Comparison of ENCODE assay signal across 2 cellular contexts in the genomic region with DNA sequence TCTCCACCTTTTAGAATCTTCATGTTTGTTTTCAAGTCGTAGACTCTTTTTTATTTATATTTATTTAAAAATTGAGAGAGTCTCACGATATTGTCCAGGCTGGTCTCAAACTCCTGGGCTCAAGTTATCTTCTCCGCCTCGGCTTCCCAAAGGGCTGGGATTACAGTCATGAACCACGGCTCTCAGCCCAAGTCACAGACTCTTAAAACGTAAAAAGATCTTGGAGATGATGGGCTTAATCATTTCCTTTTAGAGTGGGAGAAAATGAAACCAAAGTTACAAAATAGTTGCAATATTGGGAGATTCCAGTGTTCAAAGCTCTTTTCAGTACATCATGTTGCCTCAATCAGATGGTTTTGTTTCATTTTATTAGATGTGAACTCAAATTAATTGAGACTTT.
TF ChIP-seq lines count a peak whose summit lies in the region.

No MANE protein-coding gene starts in this region.

TF ChIP-seq in K562, 482 proteins besides CTCF, POLR2A, EP300 and RAD21 (continued from another document and continues in another):
- TF ChIP-seq GTF3C2 (IDR thresholded peaks at IDR 0.05; ENCODE audit: borderline replicate concordance, extremely low read depth, insufficient read length) = no peak
- TF ChIP-seq ZNF316 (IDR thresholded peaks at IDR 0.05) = no peak
- no peak for TF ChIP-seq FOXK1 (CRISPR knock-in tag; IDR thresholded peaks at IDR 0.05; ENCODE audit: borderline replicate concordance)
- no peak for TF ChIP-seq EZH2 (IDR thresholded peaks at IDR 0.05; ENCODE audit: borderline replicate concordance, low read depth, low read length)
- no peak for TF ChIP-seq TSC22D4 (tag; IDR thresholded peaks at IDR 0.05)
- no peak for TF ChIP-seq PHF21A (IDR thresholded peaks at IDR 0.05; ENCODE audit: borderline replicate concordance, low read depth)
- TF ChIP-seq ZNF583 (CRISPR knock-in tag; IDR thresholded peaks at IDR 0.05) = no peak
- TF ChIP-seq RREB1 (CRISPR knock-in tag; IDR thresholded peaks at IDR 0.05) = no peak
- TF ChIP-seq TOE1 (IDR thresholded peaks at IDR 0.05; ENCODE audit: borderline replicate concordance) = no peak
- TF ChIP-seq TOE1 (CRISPR knock-in tag; IDR thresholded peaks at IDR 0.05; ENCODE audit: borderline replicate concordance, low read depth) = no peak
- no peak for TF ChIP-seq XRCC3 (IDR thresholded peaks at IDR 0.05)
- no peak for TF ChIP-seq MXD1 (CRISPR knock-in tag; IDR thresholded peaks at IDR 0.05; ENCODE audit: borderline replicate concordance, poor library complexity, severe bottlenecking)
- TF ChIP-seq, protein P1, sequence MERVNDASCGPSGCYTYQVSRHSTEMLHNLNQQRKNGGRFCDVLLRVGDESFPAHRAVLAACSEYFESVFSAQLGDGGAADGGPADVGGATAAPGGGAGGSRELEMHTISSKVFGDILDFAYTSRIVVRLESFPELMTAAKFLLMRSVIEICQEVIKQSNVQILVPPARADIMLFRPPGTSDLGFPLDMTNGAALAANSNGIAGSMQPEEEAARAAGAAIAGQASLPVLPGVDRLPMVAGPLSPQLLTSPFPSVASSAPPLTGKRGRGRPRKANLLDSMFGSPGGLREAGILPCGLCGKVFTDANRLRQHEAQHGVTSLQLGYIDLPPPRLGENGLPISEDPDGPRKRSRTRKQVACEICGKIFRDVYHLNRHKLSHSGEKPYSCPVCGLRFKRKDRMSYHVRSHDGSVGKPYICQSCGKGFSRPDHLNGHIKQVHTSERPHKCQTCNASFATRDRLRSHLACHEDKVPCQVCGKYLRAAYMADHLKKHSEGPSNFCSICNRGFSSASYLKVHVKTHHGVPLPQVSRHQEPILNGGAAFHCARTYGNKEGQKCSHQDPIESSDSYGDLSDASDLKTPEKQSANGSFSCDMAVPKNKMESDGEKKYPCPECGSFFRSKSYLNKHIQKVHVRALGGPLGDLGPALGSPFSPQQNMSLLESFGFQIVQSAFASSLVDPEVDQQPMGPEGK (CRISPR knock-in tag; IDR thresholded peaks at IDR 0.05; ENCODE audit: borderline replicate concordance) = no peak

TF ChIP-seq in liver, 16 proteins besides CTCF, POLR2A, EP300 and RAD21 (continued from another document):
- TF ChIP-seq ZBTB33 (IDR thresholded peaks at IDR 0.05) (no peak), HNF4G (IDR thresholded peaks at IDR 0.05) (no peak)
